Comparison of ENCODE assay signal across 23 cellular contexts in the genomic region with DNA sequence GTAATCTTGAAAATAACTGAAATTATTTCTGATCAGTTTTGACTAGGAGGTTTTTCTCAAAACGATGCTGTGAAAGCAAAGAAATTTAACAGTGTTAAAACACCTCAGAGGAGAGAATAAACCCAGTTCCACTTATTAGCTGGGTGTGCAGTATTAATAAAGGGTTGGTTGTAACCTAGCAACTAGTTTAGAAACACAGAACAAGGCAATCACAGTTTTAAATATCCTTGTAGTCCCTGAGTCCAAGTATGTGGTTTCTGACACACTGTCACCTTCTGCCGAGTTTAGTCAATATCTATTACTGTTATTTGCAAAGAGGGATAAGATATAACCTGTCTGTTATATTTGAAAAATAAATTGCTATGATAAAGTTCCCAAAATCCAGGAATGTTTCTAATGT.
DNase-seq lines count a peak whose midpoint lies in the region; ATAC-seq and TF ChIP-seq lines count a peak whose summit lies in the region.
"Had no signal": no experiment of that assay in that cellular context is flagged by ENCODE, and none has a peak within 500 bp of the region (broad histone marks: within the 10 kb centered on the region; RNA-seq: fewer than 3 reads in every experiment).

No MANE protein-coding gene starts in this region.

- H3K4me3 Mint-ChIP-seq in activated T-helper 2 cell treated with anti-CD3 and anti-CD28 coated beads, Interferon-gamma antibody, Interleukin-2, Interleukin-4, amounts not matched to agents 10 μg/mL and 5 μg/mL and 100 μg/mL, durations not matched to agents 14 hours and 24 hours and 36 hours (ENCODE audit: low read depth): no peak overlapping the region
- H3K4me3 Mint-ChIP-seq: CD14-positive monocyte; CD4-positive, alpha-beta memory T cell; CD4-positive, CD25-positive, alpha-beta regulatory T cell; CD8-positive, alpha-beta memory T cell had no signal

- H3K36me3 ChIP-seq in right atrium auricular region: no peaks in the 10 kb centered on the region
- H3K36me3 ChIP-seq: BE2C, BLaER1 had no signal

- H3K27ac Mint-ChIP-seq in activated T-helper 2 cell treated with anti-CD3 and anti-CD28 coated beads, Interferon-gamma antibody, Interleukin-2, Interleukin-4, amounts not matched to agents 10 μg/mL and 5 μg/mL and 100 μg/mL, durations not matched to agents 14 hours and 24 hours and 36 hours: no peak overlapping the region
- H3K27ac Mint-ChIP-seq: CD4-positive, alpha-beta memory T cell; CD4-positive, CD25-positive, alpha-beta regulatory T cell; CD8-positive, alpha-beta memory T cell had no signal

- DNase-seq in Right ventricle myocardium inferior (ENCODE audit: missing footprints): no peak
- no peak for DNase-seq in left cardiac atrium
- DNase-seq in left ventricle myocardium superior: no peak
- DNase-seq in right atrium auricular region (ENCODE audit: low spot score): no peak
- DNase-seq in activated T-helper 2 cell treated with anti-CD3 and anti-CD28 coated beads, Interferon-gamma antibody, Interleukin-2, Interleukin-4, amounts not matched to agents 10 μg/mL and 5 μg/mL and 100 μg/mL, durations not matched to agents 14 hours and 24 hours and 36 hours (ENCODE audit: low spot score): no peak
- DNase-seq: 8988T; ACHN; BE2C; C1 segment of cervical spinal cord; CD4-positive, alpha-beta memory T cell; CD4-positive, CD25-positive, alpha-beta regulatory T cell; CD8-positive, alpha-beta memory T cell; COR-L47; DMS 273 treated with DMSO at 0.1 percent for 48 hours; DMS153; DMS53; DMS79; DND-41; EL; GDM1 had no signal

- no peak for TF ChIP-seq CTCF in right atrium auricular region (IDR thresholded peaks at IDR 0.05)

- H3K4me3 ChIP-seq in right atrium auricular region: no peak overlapping the region
- H3K4me3 ChIP-seq: BLaER1, GM12878 had no signal

- no peaks in the 10 kb centered on the region for H3K9me3 ChIP-seq in right atrium auricular region
- H3K9me3 ChIP-seq: BE2C, BLaER1 had no signal

- no peaks in the 10 kb centered on the region for H3K9me3 Mint-ChIP-seq in activated T-helper 2 cell treated with anti-CD3 and anti-CD28 coated beads, Interferon-gamma antibody, Interleukin-2, Interleukin-4, amounts not matched to agents 10 μg/mL and 5 μg/mL and 100 μg/mL, durations not matched to agents 14 hours and 24 hours and 36 hours
- H3K9me3 Mint-ChIP-seq: CD8-positive, alpha-beta memory T cell had no signal

- intact Hi-C loops in Right ventricle myocardium inferior (cut with DNase I): no loop called here
- intact Hi-C loops in left cardiac atrium (cut with DNase I): no loop called here
- intact Hi-C loops in left ventricle myocardium superior (cut with micrococcal nuclease): no loop called here
- intact Hi-C loops in activated T-helper 2 cell treated with anti-CD3 and anti-CD28 coated beads, Interferon-gamma antibody, Interleukin-2, Interleukin-4, amounts not matched to agents 10 μg/mL and 5 μg/mL and 100 μg/mL, durations not matched to agents 14 hours and 24 hours and 36 hours (cut with micrococcal nuclease): no loop called here

- H3K27me3 ChIP-seq in right atrium auricular region: no peaks in the 10 kb centered on the region
- H3K27me3 ChIP-seq: BE2C, BLaER1 had no signal

- no peaks in the 10 kb centered on the region for H3K27me3 Mint-ChIP-seq in activated T-helper 2 cell treated with anti-CD3 and anti-CD28 coated beads, Interferon-gamma antibody, Interleukin-2, Interleukin-4, amounts not matched to agents 10 μg/mL and 5 μg/mL and 100 μg/mL, durations not matched to agents 14 hours and 24 hours and 36 hours (ENCODE audit: low read depth)
- H3K27me3 Mint-ChIP-seq: CD4-positive, CD25-positive, alpha-beta regulatory T cell had no signal

- H3K4me1 ChIP-seq in right atrium auricular region: no peaks in the 10 kb centered on the region
- H3K4me1 ChIP-seq: BE2C, BLaER1 had no signal

- H3K4me1 Mint-ChIP-seq in activated T-helper 2 cell treated with anti-CD3 and anti-CD28 coated beads, Interferon-gamma antibody, Interleukin-2, Interleukin-4, amounts not matched to agents 10 μg/mL and 5 μg/mL and 100 μg/mL, durations not matched to agents 14 hours and 24 hours and 36 hours (ENCODE audit: low read depth): no peaks in the 10 kb centered on the region
- H3K4me1 Mint-ChIP-seq: CD4-positive, alpha-beta memory T cell; CD4-positive, CD25-positive, alpha-beta regulatory T cell; CD8-positive, alpha-beta memory T cell had no signal

- H3K36me3 Mint-ChIP-seq in activated T-helper 2 cell treated with anti-CD3 and anti-CD28 coated beads, Interferon-gamma antibody, Interleukin-2, Interleukin-4, amounts not matched to agents 10 μg/mL and 5 μg/mL and 100 μg/mL, durations not matched to agents 14 hours and 24 hours and 36 hours (ENCODE audit: low read depth): no peaks in the 10 kb centered on the region
- H3K36me3 Mint-ChIP-seq: CD14-positive monocyte; CD4-positive, alpha-beta memory T cell; CD4-positive, CD25-positive, alpha-beta regulatory T cell; CD8-positive, alpha-beta memory T cell had no signal

- peak; percentile 78 for ATAC-seq in Right ventricle myocardium inferior
- ATAC-seq in left cardiac atrium: no peak
- ATAC-seq in left ventricle myocardium superior: peak; percentile 81
- ATAC-seq: GM12878 had no signal

- H3K27ac ChIP-seq in right atrium auricular region: no peak overlapping the region
- H3K27ac ChIP-seq: BLaER1 had no signal

Comparison
In these comparisons a context has a peak if more than half of its experiments do, and no peak if none do; other contexts are left out.
1. ATAC-seq: peak in Right ventricle myocardium inferior (single experiment) and left ventricle myocardium superior (single experiment); none in left cardiac atrium (0 of 2).